In the genomic region with DNA sequence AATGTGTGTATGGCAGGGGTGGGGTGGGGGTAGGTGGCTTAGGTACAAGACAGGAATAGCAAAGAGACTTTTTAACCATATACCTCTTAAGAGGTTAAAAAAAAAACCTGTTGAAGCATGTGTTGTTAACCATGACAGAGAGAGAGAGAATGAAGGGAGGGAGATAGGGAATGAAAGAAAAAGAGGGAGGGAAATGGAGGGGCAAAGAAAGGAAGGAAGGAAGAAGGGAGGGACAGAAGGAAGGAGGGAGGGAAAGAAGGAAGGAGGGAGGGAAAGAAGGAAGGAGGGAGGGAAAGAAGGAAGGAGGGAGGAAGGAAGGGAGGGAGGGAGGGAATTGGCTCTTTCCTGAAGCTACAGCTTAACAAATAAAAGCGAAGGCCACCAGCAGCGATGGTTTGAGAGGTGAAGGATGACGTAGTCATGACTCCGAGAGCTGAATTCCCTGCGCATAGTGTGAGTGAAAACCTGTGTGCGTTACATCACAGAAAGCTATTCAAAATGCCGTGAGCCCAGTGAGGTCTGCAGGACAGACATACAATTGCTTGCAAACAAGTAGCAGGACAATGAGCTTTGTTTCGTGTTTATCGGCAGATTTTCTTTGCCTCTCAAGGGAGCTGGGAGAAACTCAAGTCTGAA, we compare ENCODE assay signal across 17 cellular contexts.
"Had no signal": no experiment of that assay in that cellular context is flagged by ENCODE, and none has a peak within 500 bp of the region (broad histone marks: within the 10 kb centered on the region; RNA-seq: fewer than 3 reads in every experiment).

No MANE protein-coding gene starts in this region.

- H3K27ac Mint-ChIP-seq: activated CD4-positive, alpha-beta T cell treated with anti-CD3 and anti-CD28 coated beads, Interleukin-2, amount 10 ng/mL, durations not matched to agents 7 days and 5 days; activated CD8-positive, alpha-beta T cell treated with anti-CD3 and anti-CD28 coated beads, Interleukin-2, amount 10 ng/mL, durations not matched to agents 7 days and 5 days; activated naive CD4-positive, alpha-beta T cell treated with anti-CD3 and anti-CD28 coated beads, Interleukin-2, amount 50 U/mL, for 72 hours; activated T-cell treated with anti-CD3 and anti-CD28 coated beads, Interleukin-2, amount 50 U/mL, for 24 hours; T-cell had no signal

- DNase-seq: activated CD4-positive, alpha-beta T cell treated with anti-CD3 and anti-CD28 coated beads, Interleukin-2, amount 10 ng/mL, durations not matched to agents 7 days and 5 days; activated CD8-positive, alpha-beta T cell treated with anti-CD3 and anti-CD28 coated beads, Interleukin-2, amount 10 ng/mL, durations not matched to agents 7 days and 5 days; activated gamma-delta T cell; activated T-cell treated with anti-CD3 and anti-CD28 coated beads, Interleukin-2, amount 50 U/mL, for 24 hours; amniotic stem cell; body of pancreas; dermis blood vessel endothelial cell; effector memory CD4-positive, alpha-beta T cell; heart right ventricle; kidney glomerular epithelial cell; mesendoderm; natural killer cell; stimulated activated naive CD4-positive, alpha-beta T cell; T-cell; T-helper 9 cell had no signal

- H3K9me3 Mint-ChIP-seq: activated T-cell treated with anti-CD3 and anti-CD28 coated beads, Interleukin-2, amount 50 U/mL, for 24 hours; natural killer cell; T-cell had no signal

- H3K4me3 ChIP-seq: body of pancreas, esophagus muscularis mucosa, heart right ventricle had no signal

- ATAC-seq: activated CD8-positive, alpha-beta T cell treated with anti-CD3 and anti-CD28 coated beads, Interleukin-2, amount 10 ng/mL, durations not matched to agents 7 days and 5 days; activated naive CD4-positive, alpha-beta T cell treated with anti-CD3 and anti-CD28 coated beads, Interleukin-2, amount 50 U/mL, for 72 hours; body of pancreas; heart right ventricle; natural killer cell; T-cell had no signal

- H3K27me3 Mint-ChIP-seq: activated CD4-positive, alpha-beta T cell treated with anti-CD3 and anti-CD28 coated beads, Interleukin-2, amount 10 ng/mL, durations not matched to agents 7 days and 5 days; activated T-cell treated with anti-CD3 and anti-CD28 coated beads, Interleukin-2, amount 50 U/mL, for 24 hours; T-cell had no signal

- H3K4me3 Mint-ChIP-seq: activated CD4-positive, alpha-beta T cell treated with anti-CD3 and anti-CD28 coated beads, Interleukin-2, amount 10 ng/mL, durations not matched to agents 7 days and 5 days; activated CD8-positive, alpha-beta T cell treated with anti-CD3 and anti-CD28 coated beads, Interleukin-2, amount 10 ng/mL, durations not matched to agents 7 days and 5 days; activated T-cell treated with anti-CD3 and anti-CD28 coated beads, Interleukin-2, amount 50 U/mL, for 24 hours; natural killer cell; T-cell had no signal
